ENCODE assay signal across 20 cellular contexts in the genomic region with DNA sequence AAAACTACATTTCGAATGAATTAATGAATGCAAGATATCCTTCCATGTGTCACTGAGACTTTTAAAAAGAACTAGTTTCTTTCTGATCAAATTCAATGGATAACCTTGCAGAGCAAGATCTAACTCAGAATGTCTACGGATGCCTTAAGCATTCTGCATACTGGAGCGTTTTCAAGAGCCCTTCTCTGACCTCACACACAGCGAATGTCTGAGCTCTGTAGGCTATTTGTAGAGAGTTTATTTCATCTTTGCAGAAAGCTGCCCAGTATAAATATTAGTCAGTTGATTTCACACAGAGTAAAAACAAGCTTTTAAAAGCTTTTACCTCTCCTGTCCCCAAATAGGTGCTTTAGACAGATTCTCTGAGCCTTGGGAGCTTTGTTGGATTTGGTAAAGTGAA.
A peak's percentile ranks its signal among the peaks of the same experiment; 100 is the strongest.
DNase-seq lines count a peak whose midpoint lies in the region; ATAC-seq and TF ChIP-seq lines count a peak whose summit lies in the region.
"Had no signal": no experiment of that assay in that cellular context is flagged by ENCODE, and none has a peak within 500 bp of the region (broad histone marks: within the 10 kb centered on the region; RNA-seq: fewer than 3 reads in every experiment).

No MANE protein-coding gene starts in this region.

- ATAC-seq in Right ventricle myocardium superior (ENCODE audit: poor library complexity) (peak; percentile 60), psoas muscle (peak; percentile 45 to 72 (median 64))
- ATAC-seq: A549, GM23338, HCT116 had no signal

- WGBS in psoas muscle, 3 donors = 33 to 54% (median 42%) methylated on average over 4 of the region's 4 CpGs

- intact Hi-C loops in Right ventricle myocardium superior (cut with DNase I) = no loop called here
- intact Hi-C loops in left ventricle myocardium inferior (cut with micrococcal nuclease) = no loop called here
- intact Hi-C loops in psoas muscle (cut with DNase I) = loop anchor here in 1 of 2 donors (5.0 kb wide), 1 partner anchor 35 kb away; no protein-coding TSS in a partner anchor

- H3K27me3 ChIP-seq in right atrium auricular region (no peaks in the 10 kb centered on the region), left ventricle myocardium inferior (ENCODE audit: low read depth) (no peaks in the 10 kb centered on the region), psoas muscle (ENCODE audit: insufficient read depth in 3 of 3, low read length in 2 of 3) (no peaks in the 10 kb centered on the region)

- H3K4me1 ChIP-seq in right atrium auricular region (peaks cover 0 to 5% of the 10 kb centered on the region in 2 donors), left ventricle myocardium inferior (peaks cover 51% of the 10 kb centered on the region), psoas muscle (peaks cover 57% of the 10 kb centered on the region)
- H3K4me1 ChIP-seq: A549 had no signal

- H3K36me3 ChIP-seq in right atrium auricular region (no peaks in the 10 kb centered on the region), left ventricle myocardium inferior (no peaks in the 10 kb centered on the region), psoas muscle (ENCODE audit: insufficient read depth in 1 of 2, low read depth in 1 of 2) (peaks cover 0 to 5% of the 10 kb centered on the region in 2 donors)

- no peak for DNase-seq in Right ventricle myocardium superior
- no peak for DNase-seq in right atrium auricular region (ENCODE audit: low spot score)
- DNase-seq in left ventricle myocardium inferior = no peak
- DNase-seq in psoas muscle = no peak
- no peak for DNase-seq in hepatic stellate cell (ENCODE audit: low spot score)
- DNase-seq in cerebellar nuclear complex (lab: John Stamatoyannopoulos, UW) = no peak
- no peak for DNase-seq in NOMO-1 treated with DMSO at 0.1 percent for 48 hours (lab: John Stamatoyannopoulos, UW; ENCODE audit: unreplicated experiment)
- DNase-seq: 8988T; ACHN; C1 segment of cervical spinal cord; Calu3; CD4-positive, alpha-beta memory T cell; COR-L47; DMS53; DMS79 treated with DMSO at 0.1 percent for 48 hours; GF-D8; H9 had no signal

- TF ChIP-seq CTCF in right atrium auricular region (IDR thresholded peaks at IDR 0.05) = no peak
- TF ChIP-seq CTCF in left ventricle myocardium inferior (IDR thresholded peaks at IDR 0.05; ENCODE audit: borderline replicate concordance) = no peak
- TF ChIP-seq CTCF in psoas muscle (IDR thresholded peaks at IDR 0.05) = no peak

- H3K9me3 ChIP-seq in right atrium auricular region (no peaks in the 10 kb centered on the region), left ventricle myocardium inferior (replicated peaks) (no peaks in the 10 kb centered on the region), psoas muscle (no peaks in the 10 kb centered on the region)
- H3K9me3 ChIP-seq: A549 had no signal

- H3K4me3 ChIP-seq in right atrium auricular region (no peak overlapping the region), left ventricle myocardium inferior (no peak overlapping the region), psoas muscle (peak overlapping the region; percentile 11)
- H3K4me3 ChIP-seq: A549, GM23338 had no signal

- H3K27ac ChIP-seq in right atrium auricular region (no peak overlapping the region), left ventricle myocardium inferior (replicated peaks) (peak overlapping the region; percentile 52), psoas muscle (peak overlapping the region; percentile 78)
- H3K27ac ChIP-seq: A549 had no signal

Comparison
In these comparisons a context has a peak if more than half of its experiments do, and no peak if none do; other contexts are left out.
1. H3K27ac ChIP-seq: peak in left ventricle myocardium inferior (single experiment) and psoas muscle (single experiment); none in right atrium auricular region (0 of 2).